Comparison of ENCODE assay signal across 17 cellular contexts in the genomic region with DNA sequence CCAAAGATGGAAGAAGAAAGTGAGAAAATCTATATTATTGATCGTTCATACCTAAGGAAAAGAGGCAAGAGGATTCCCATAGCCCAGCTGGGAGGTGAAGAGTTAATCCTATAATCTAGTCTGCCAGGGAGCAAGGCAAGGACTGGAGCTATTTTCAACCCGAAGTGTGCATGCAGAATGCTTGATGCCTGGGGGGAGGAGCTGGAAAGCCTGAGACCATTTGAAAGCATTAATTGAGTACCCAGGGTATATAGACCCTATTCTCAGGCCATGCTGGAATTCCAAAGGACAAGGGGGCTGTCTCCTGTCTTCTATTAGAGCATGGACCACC.
"Had no signal": no experiment of that assay in that cellular context is flagged by ENCODE, and none has a peak within 500 bp of the region (broad histone marks: within the 10 kb centered on the region; RNA-seq: fewer than 3 reads in every experiment).

No MANE protein-coding gene starts in this region.

- FAIRE-seq: astrocyte, colon had no signal

- H3K27ac ChIP-seq: VCaP had no signal

- DNase-seq: activated CD4-positive, alpha-beta T cell treated with anti-CD3 and anti-CD28 coated beads for 4 hours; activated CD8-positive, alpha-beta memory T cell treated with anti-CD3 and anti-CD28 coated beads, Interleukin-2, amount 50 U/mL, for 4 hours; activated CD8-positive, alpha-beta T cell treated with anti-CD3 and anti-CD28 coated beads for 36 hours; activated naive CD4-positive, alpha-beta T cell; activated naive CD8-positive, alpha-beta T cell treated with anti-CD3 and anti-CD28 coated beads, Interleukin-2, amount 50 U/mL, for 24 hours; foreskin melanocyte; islet precursor cell; stimulated activated CD4-positive, alpha-beta T cell treated with anti-CD3 and anti-CD28 coated beads, Interleukin-4, amount 100 ng/mL, for 1 hour; stimulated activated CD8-positive, alpha-beta memory T cell treated with anti-CD3 and anti-CD28 coated beads, Interleukin-4, amount 100 ng/mL, for 48 hours; stimulated activated naive CD8-positive, alpha-beta T cell treated with anti-CD3 and anti-CD28 coated beads, Interleukin-15, Interleukin-2, amounts not matched to agents 100 U/mL and 50 U/mL, for 24 hours; T-helper 9 cell had no signal

- H3K36me3 Mint-ChIP-seq: memory B cell; natural killer cell treated with Interleukin-12 subunit alpha and Interleukin-12 subunit beta and Interleukin-15 and Interleukin-18, amount 100 ng/mL, for 72 hours had no signal

- ATAC-seq: activated CD8-positive, alpha-beta T cell treated with anti-CD3 and anti-CD28 coated beads for 36 hours; activated naive CD8-positive, alpha-beta T cell treated with anti-CD3 and anti-CD28 coated beads, Interleukin-2, amount 50 U/mL, for 24 hours; left lobe of liver; natural killer cell treated with Interleukin-12 subunit alpha and Interleukin-12 subunit beta and Interleukin-15 and Interleukin-18, amount 100 ng/mL, for 72 hours; stimulated activated naive CD8-positive, alpha-beta T cell treated with anti-CD3 and anti-CD28 coated beads, Interleukin-15, Interleukin-2, amounts not matched to agents 100 U/mL and 50 U/mL, for 24 hours had no signal

- H3K27me3 Mint-ChIP-seq: activated CD8-positive, alpha-beta T cell treated with anti-CD3 and anti-CD28 coated beads for 36 hours; activated naive CD8-positive, alpha-beta T cell treated with anti-CD3 and anti-CD28 coated beads, Interleukin-2, amount 50 U/mL, for 24 hours had no signal

- H3K4me3 Mint-ChIP-seq: activated CD8-positive, alpha-beta T cell treated with anti-CD3 and anti-CD28 coated beads for 36 hours; activated naive CD8-positive, alpha-beta T cell treated with anti-CD3 and anti-CD28 coated beads, Interleukin-2, amount 50 U/mL, for 24 hours; memory B cell; natural killer cell treated with Interleukin-12 subunit alpha and Interleukin-12 subunit beta and Interleukin-15 and Interleukin-18, amount 100 ng/mL, for 72 hours had no signal

- H3K9me3 Mint-ChIP-seq: activated CD8-positive, alpha-beta T cell treated with anti-CD3 and anti-CD28 coated beads for 36 hours; activated naive CD8-positive, alpha-beta T cell treated with anti-CD3 and anti-CD28 coated beads, Interleukin-2, amount 50 U/mL, for 24 hours; memory B cell; natural killer cell treated with Interleukin-12 subunit alpha and Interleukin-12 subunit beta and Interleukin-15 and Interleukin-18, amount 100 ng/mL, for 72 hours had no signal

- H3K4me1 Mint-ChIP-seq: activated naive CD8-positive, alpha-beta T cell treated with anti-CD3 and anti-CD28 coated beads, Interleukin-2, amount 50 U/mL, for 24 hours had no signal

- H3K27ac Mint-ChIP-seq: activated CD8-positive, alpha-beta T cell treated with anti-CD3 and anti-CD28 coated beads for 36 hours; activated naive CD8-positive, alpha-beta T cell treated with anti-CD3 and anti-CD28 coated beads, Interleukin-2, amount 50 U/mL, for 24 hours; memory B cell; natural killer cell treated with Interleukin-12 subunit alpha and Interleukin-12 subunit beta and Interleukin-15 and Interleukin-18, amount 100 ng/mL, for 72 hours had no signal
